12 cellular contexts compared by ENCODE assay signal in the genomic region with DNA sequence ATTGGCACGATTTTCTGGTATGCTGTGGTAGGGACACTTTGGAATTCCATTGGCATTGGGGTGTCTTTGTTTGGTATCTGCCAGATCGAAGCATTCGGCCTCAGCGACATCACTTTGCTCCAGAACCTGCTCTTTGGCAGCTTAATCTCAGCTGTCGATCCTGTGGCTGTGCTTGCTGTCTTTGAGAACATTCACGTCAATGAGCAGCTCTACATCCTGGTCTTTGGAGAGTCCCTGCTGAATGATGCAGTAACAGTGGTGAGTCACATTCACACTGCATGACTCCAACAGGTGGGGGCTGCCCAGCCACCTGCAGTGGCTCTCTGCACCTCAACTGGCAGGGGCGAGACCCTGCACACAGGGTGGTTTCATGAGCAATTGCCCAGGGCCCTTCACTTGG. TPM values are rescaled to one million over a fixed set of nuclear protein-coding genes. Genes with fewer than 3 reads are reported as not detected.
A peak's percentile ranks its signal among the peaks of the same experiment; 100 is the strongest.
DNase-seq lines count a peak whose midpoint lies in the region; ATAC-seq, FAIRE-seq and TF ChIP-seq lines count a peak whose summit lies in the region.
"Had no signal": no experiment of that assay in that cellular context is flagged by ENCODE, and none has a peak within 500 bp of the region (broad histone marks: within the 10 kb centered on the region; RNA-seq: fewer than 3 reads in every experiment).

No MANE protein-coding gene starts in this region.

- H3K9me3 ChIP-seq in OCI-LY3 (ENCODE audit: insufficient read depth, low read length) (no peaks in the 10 kb centered on the region), WERI-Rb-1 (ENCODE audit: severe bottlenecking) (no peaks in the 10 kb centered on the region)
- no peaks in the 10 kb centered on the region for H3K9me3 ChIP-seq in CD4-positive, alpha-beta memory T cell (ENCODE audit: control insufficient read depth in 1 of 2, low read length in 2 of 2)

- peak; percentile 68 for FAIRE-seq in GM12891 (lab: Jason Lieb, UNC)
- FAIRE-seq: D721Med had no signal

- TF ChIP-seq CTCF in OCI-LY3 (IDR thresholded peaks at IDR 0.05; ENCODE audit: low read depth, low read length): no peak
- no peak for TF ChIP-seq CTCF in WERI-Rb-1 (IDR thresholded peaks at IDR 0.05; ENCODE audit: low read depth, low read length)

- no peak overlapping the region for H3K4me3 Mint-ChIP-seq in CD4-positive, alpha-beta memory T cell
- no peak overlapping the region for H3K4me3 Mint-ChIP-seq in effector memory CD8-positive, alpha-beta T cell
- H3K4me3 Mint-ChIP-seq: neural crest cell had no signal

- H3K36me3 Mint-ChIP-seq in CD4-positive, alpha-beta memory T cell: no peaks in the 10 kb centered on the region
- no peaks in the 10 kb centered on the region for H3K36me3 Mint-ChIP-seq in effector memory CD8-positive, alpha-beta T cell (ENCODE audit: insufficient read depth)

- no peak overlapping the region for H3K9ac ChIP-seq in OCI-LY3 (ENCODE audit: low read length)
- H3K9ac ChIP-seq: KMS-11 had no signal

- CTCF ChIA-PET in CD4-positive, alpha-beta memory T cell (lab: Charles Lee; ENCODE audit: partially characterized antibody): interaction anchor here (0.5 kb wide), 1 partner anchor 49 kb away, joined by 4 read pairs; no protein-coding TSS in a partner anchor

- peaks cover 8 to 9% of the 10 kb centered on the region in 2 donors for H3K27me3 Mint-ChIP-seq in CD4-positive, alpha-beta memory T cell
- peaks cover 34 to 51% of the 10 kb centered on the region in 2 donors for H3K27me3 Mint-ChIP-seq in effector memory CD8-positive, alpha-beta T cell

- H2AFZ ChIP-seq in OCI-LY3 (ENCODE audit: low read depth, low read length): peak overlapping the region; percentile 29; the same call in 1 of the 2 replicates

- H3K79me2 ChIP-seq in OCI-LY3 (ENCODE audit: low read length): no peaks in the 10 kb centered on the region

- peak overlapping the region; percentile 35 for H3K4me2 ChIP-seq in OCI-LY3 (ENCODE audit: low read length)
- H3K4me2 ChIP-seq: KMS-11 had no signal

- no peak for TF ChIP-seq POLR2A in GM12891 (IDR thresholded peaks at IDR 0.05; ENCODE audit: low read depth, low read length)

- H3K4me1 ChIP-seq in OCI-LY3 (ENCODE audit: low read length): peaks cover 40% of the 10 kb centered on the region
- no peaks in the 10 kb centered on the region for H3K4me1 ChIP-seq in CD4-positive, alpha-beta memory T cell (ENCODE audit: insufficient read depth, low read length)

- intact Hi-C loops in CD4-positive, alpha-beta memory T cell (cut with micrococcal nuclease): no loop called here

- H3K27me3 ChIP-seq in OCI-LY3 (ENCODE audit: low read depth, low read length): no peaks in the 10 kb centered on the region
- peaks cover 79% of the 10 kb centered on the region for H3K27me3 ChIP-seq in WERI-Rb-1 (ENCODE audit: insufficient read depth, low read depth, severe bottlenecking)
- no peaks in the 10 kb centered on the region for H3K27me3 ChIP-seq in CD4-positive, alpha-beta memory T cell (ENCODE audit: insufficient read depth, low read length)

- no peak overlapping the region for H3K27ac Mint-ChIP-seq in CD4-positive, alpha-beta memory T cell
- H3K27ac Mint-ChIP-seq in effector memory CD8-positive, alpha-beta T cell: no peak overlapping the region

- no peaks in the 10 kb centered on the region for H4K20me1 ChIP-seq in OCI-LY3 (ENCODE audit: insufficient read depth, low read length)

- POLR2A ChIA-PET in CD4-positive, alpha-beta memory T cell (lab: Charles Lee; ENCODE audit: partially characterized antibody): no interaction called here

- peak; percentile 65 for ATAC-seq in GM21360 (IDR thresholded peaks at IDR 0.05; ENCODE audit: unreplicated experiment)
- ATAC-seq in effector memory CD8-positive, alpha-beta T cell (replicated peaks): no peak

- no peak overlapping the region for H3K4me3 ChIP-seq in OCI-LY3 (ENCODE audit: low read length)
- no peak overlapping the region for H3K4me3 ChIP-seq in WERI-Rb-1 (ENCODE audit: low read depth, low read length)
- no peak overlapping the region for H3K4me3 ChIP-seq in CD4-positive, alpha-beta memory T cell (ENCODE audit: low read length in 2 of 2)

- H3K27ac ChIP-seq in OCI-LY3 (ENCODE audit: low read length) (peak overlapping the region; percentile 25), WERI-Rb-1 (no peak overlapping the region)
- H3K27ac ChIP-seq in CD4-positive, alpha-beta memory T cell (ENCODE audit: low read depth, low read length): no peak overlapping the region
- H3K27ac ChIP-seq: KMS-11 had no signal

- H3K36me3 ChIP-seq in OCI-LY3 (replicated peaks; ENCODE audit: low read depth, low read length): no peaks in the 10 kb centered on the region
- no peaks in the 10 kb centered on the region for H3K36me3 ChIP-seq in WERI-Rb-1
- no peaks in the 10 kb centered on the region for H3K36me3 ChIP-seq in CD4-positive, alpha-beta memory T cell (ENCODE audit: insufficient read depth, low read length)

- no peaks in the 10 kb centered on the region for H3K9me3 Mint-ChIP-seq in CD4-positive, alpha-beta memory T cell
- H3K9me3 Mint-ChIP-seq in effector memory CD8-positive, alpha-beta T cell: no peaks in the 10 kb centered on the region
- H3K9me3 Mint-ChIP-seq: neural crest cell had no signal

- peaks cover 0 to 5% (median 4%) of the 10 kb centered on the region in 4 donors for H3K4me1 Mint-ChIP-seq in CD4-positive, alpha-beta memory T cell
- H3K4me1 Mint-ChIP-seq in effector memory CD8-positive, alpha-beta T cell (ENCODE audit: low read depth in 2 of 2): peaks cover 0 to 4% of the 10 kb centered on the region in 2 donors
- H3K4me1 Mint-ChIP-seq: neural crest cell had no signal

- no peak for DNase-seq in GM12891 (ENCODE audit: insufficient read length, low spot score)
- DNase-seq in renal cortical epithelial cell (ENCODE audit: low read depth): peak; percentile 81
- DNase-seq in WERI-Rb-1: no peak
- DNase-seq in CD4-positive, alpha-beta memory T cell: no peak
- DNase-seq in NCI-H82 treated with DMSO at 0.1 percent for 48 hours (lab: John Stamatoyannopoulos, UW; ENCODE audit: unreplicated experiment): no peak
- no peak for DNase-seq in effector memory CD8-positive, alpha-beta T cell
- DNase-seq: NCI-H510A treated with DMSO at 0.1 percent for 48 hours had no signal

TF ChIP-seq in GM12891, 5 proteins besides CTCF, POLR2A, EP300 and RAD21:
- TF ChIP-seq PAX5 (IDR thresholded peaks at IDR 0.05; ENCODE audit: insufficient read depth, low read length, severe bottlenecking): no peak
- TF ChIP-seq POLR2AphosphoS5 (IDR thresholded peaks at IDR 0.05; ENCODE audit: low read depth, low read length): no peak
- no peak for TF ChIP-seq SPI1 (IDR thresholded peaks at IDR 0.05; ENCODE audit: low read depth, low read length)
- TF ChIP-seq TAF1 (IDR thresholded peaks at IDR 0.05; ENCODE audit: low read depth, low read length): no peak
- no peak for TF ChIP-seq POU2F2 (IDR thresholded peaks at IDR 0.05; ENCODE audit: low read depth, low read length)

RNA-seq across cellular contexts. Expression of gene SLC9A2, which starts 38.4 kb away (rescaled TPM):
- polyA plus RNA-seq in GM12891 (2012; ENCODE audit: low read depth, missing spikeins): 0.23 TPM
- 0.25 and 6.4 TPM in 2 replicates for total RNA-seq in renal cortical epithelial cell
- total RNA-seq in CD4-positive, alpha-beta memory T cell: not detected
- not detected for polyA plus RNA-seq in CD4-positive, alpha-beta memory T cell
